Comparison of ENCODE assay signal across 8 cellular contexts in the genomic region with DNA sequence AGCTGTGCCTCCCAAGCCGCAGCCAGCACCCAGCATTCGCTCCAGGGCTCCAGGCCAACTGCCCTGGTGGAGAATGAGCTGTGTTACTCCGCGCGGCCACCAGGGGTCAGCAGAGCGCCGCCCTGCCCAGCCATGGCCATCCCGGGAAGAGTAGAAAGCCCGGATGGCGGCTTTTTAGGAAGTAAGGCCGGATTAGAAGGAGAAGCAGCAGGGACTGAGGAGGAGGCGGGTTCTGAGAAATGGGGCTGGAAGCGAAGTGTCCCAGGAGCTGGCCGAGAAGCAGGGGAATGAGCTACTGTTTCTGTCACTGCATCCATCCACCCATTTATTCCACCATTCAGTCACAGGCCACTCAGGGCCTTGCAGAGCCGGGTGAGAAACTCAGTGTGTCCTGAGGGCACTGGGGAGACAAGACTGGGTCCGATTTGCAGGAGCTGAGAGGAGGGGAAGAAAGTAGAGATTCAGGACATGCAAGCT. TPM values are rescaled to one million over a fixed set of nuclear protein-coding genes. Genes with fewer than 3 reads are reported as not detected.
DNase-seq lines count a peak whose midpoint lies in the region; ATAC-seq and TF ChIP-seq lines count a peak whose summit lies in the region.

No MANE protein-coding gene starts in this region.

- H2AFZ ChIP-seq in mesenchymal stem cell (ENCODE audit: low read depth, low read length), result peak overlapping the region; percentile 86

- no peak overlapping the region for H2AK5ac ChIP-seq in mesenchymal stem cell (ENCODE audit: low read length, severe bottlenecking)

- H3K9me3 Mint-ChIP-seq in activated CD4-positive, alpha-beta memory T cell treated with anti-CD3 and anti-CD28 coated beads for 36 hours, result no peaks in the 10 kb centered on the region

- WGBS in mesenchymal stem cell, result 9% methylated on average over 14 of the region's 16 CpGs

- no peak overlapping the region for H2BK120ac ChIP-seq in mesenchymal stem cell (ENCODE audit: low read depth, low read length)

- H3K9me3 ChIP-seq in BE2C, result no peaks in the 10 kb centered on the region
- H3K9me3 ChIP-seq in mesenchymal stem cell (ENCODE audit: control insufficient read depth, low read length), result no peaks in the 10 kb centered on the region

- H3K4me2 ChIP-seq in mesenchymal stem cell (ENCODE audit: low read length, poor library complexity, severe bottlenecking), result no peak overlapping the region

- H3K79me1 ChIP-seq in mesenchymal stem cell (replicated peaks; ENCODE audit: low read length, poor library complexity, severe bottlenecking), result no peaks in the 10 kb centered on the region

- peak overlapping the region in 1 of 2 experiments; percentile 69 for H2BK12ac ChIP-seq in mesenchymal stem cell (ENCODE audit: low read length in 2 of 2)

- no peaks in the 10 kb centered on the region for H3K36me3 ChIP-seq in BE2C
- no peaks in the 10 kb centered on the region for H3K36me3 ChIP-seq in mesenchymal stem cell (ENCODE audit: control insufficient read depth in 1 of 2, insufficient read depth in 2 of 2, low read depth in 1 of 2, low read length in 2 of 2)

- H3K4me1 Mint-ChIP-seq in activated CD4-positive, alpha-beta memory T cell treated with anti-CD3 and anti-CD28 coated beads for 36 hours (ENCODE audit: low read depth), result peaks cover 10% of the 10 kb centered on the region

- peaks cover 4% of the 10 kb centered on the region for H3K27me3 Mint-ChIP-seq in activated CD4-positive, alpha-beta memory T cell treated with anti-CD3 and anti-CD28 coated beads for 36 hours

- no peak overlapping the region for H2BK5ac ChIP-seq in mesenchymal stem cell (ENCODE audit: low read depth, low read length, poor library complexity, severe bottlenecking)

- H2BK15ac ChIP-seq in mesenchymal stem cell (ENCODE audit: low read depth, poor library complexity, severe bottlenecking), result no peak overlapping the region

- no peak overlapping the region for H3K4me3 ChIP-seq in BE2C (ENCODE audit: low read depth, low read length)
- H3K4me3 ChIP-seq in mesenchymal stem cell (ENCODE audit: insufficient read depth in 1 of 2, low read depth in 1 of 2, low read length in 2 of 2), result peak overlapping the region in 1 of 2 experiments; percentile 57

- no peak overlapping the region for H3K4me3 Mint-ChIP-seq in activated CD4-positive, alpha-beta memory T cell treated with anti-CD3 and anti-CD28 coated beads for 36 hours

- POLR2A ChIA-PET in activated CD4-positive, alpha-beta memory T cell treated with anti-CD3 and anti-CD28 coated beads for 36 hours (lab: Charles Lee), result interaction anchor here (0.6 to 1.6 kb wide), 2 partner anchors 231 to 422 kb away, joined by 4 to 5 read pairs; no protein-coding TSS in a partner anchor

- H3K27me3 ChIP-seq in BE2C (no peaks in the 10 kb centered on the region), mesenchymal stem cell (ENCODE audit: control insufficient read depth in 1 of 2, insufficient read depth in 1 of 2, low read length in 2 of 2) (peaks cover 0 to 3% of the 10 kb centered on the region in 2 experiments)

- no peak overlapping the region for H3K18ac ChIP-seq in mesenchymal stem cell (ENCODE audit: low read depth in 1 of 2, low read length in 2 of 2)

- ATAC-seq in GM19023 (IDR thresholded peaks at IDR 0.05; ENCODE audit: unreplicated experiment), result no peak

- no peak overlapping the region for H3K23ac ChIP-seq in mesenchymal stem cell (ENCODE audit: low read length in 2 of 2)

- intact Hi-C loops in activated CD4-positive, alpha-beta memory T cell treated with anti-CD3 and anti-CD28 coated beads for 36 hours (cut with micrococcal nuclease), result no loop called here

- no peak overlapping the region for H4K91ac ChIP-seq in mesenchymal stem cell (ENCODE audit: low read length)

- no peak overlapping the region for H3K14ac ChIP-seq in mesenchymal stem cell (ENCODE audit: low read length in 2 of 2)

- H3K27ac Mint-ChIP-seq in activated CD4-positive, alpha-beta memory T cell treated with anti-CD3 and anti-CD28 coated beads for 36 hours, result no peak overlapping the region

- DNase-seq in BE2C (peak; percentile 83), H4 (ENCODE audit: low spot score) (peak; percentile 78), NCI-H524 treated with DMSO at 0.1 percent for 48 hours (lab: John Stamatoyannopoulos, UW) (peak; percentile 26), ecto neural progenitor cell (ENCODE audit: low spot score) (peak; percentile 90), mesenchymal stem cell (peak; percentile 72)
- DNase-seq in activated CD4-positive, alpha-beta memory T cell treated with anti-CD3 and anti-CD28 coated beads for 36 hours, result peak; percentile 77
- peak; percentile 33 to 35 for DNase-seq in stimulated activated CD8-positive, alpha-beta memory T cell treated with anti-CD3 and anti-CD28 coated beads, Interleukin-2, amount 100 ng/mL, for 1 hour (ENCODE audit: low read depth in 2 of 2)

- no peak overlapping the region for H3K27ac ChIP-seq in mesenchymal stem cell (ENCODE audit: low read length, poor library complexity, severe bottlenecking)

- H3K36me3 Mint-ChIP-seq in activated CD4-positive, alpha-beta memory T cell treated with anti-CD3 and anti-CD28 coated beads for 36 hours, result no peaks in the 10 kb centered on the region

- CTCF ChIA-PET in activated CD4-positive, alpha-beta memory T cell treated with anti-CD3 and anti-CD28 coated beads for 36 hours (lab: Charles Lee), result interaction anchor here (0.6 to 3.2 kb wide), 82 partner anchors 9 to 730 kb away, joined by 3 to 54 read pairs (median 5); a partner anchor contains a TSS

- H3K9ac ChIP-seq in mesenchymal stem cell (ENCODE audit: low read length), result peak overlapping the region; percentile 57

- H3K4me1 ChIP-seq in BE2C (no peaks in the 10 kb centered on the region), mesenchymal stem cell (ENCODE audit: control insufficient read depth, insufficient read depth, low read depth, low read length) (peaks cover 2% of the 10 kb centered on the region)

- no peak overlapping the region for H3K4ac ChIP-seq in mesenchymal stem cell (ENCODE audit: low read depth in 1 of 2, low read length in 2 of 2)

- peak overlapping the region; percentile 54 for H4K8ac ChIP-seq in mesenchymal stem cell (ENCODE audit: low read length)

- TF ChIP-seq CTCF in BE2C (IDR thresholded peaks at IDR 0.05; ENCODE audit: low read depth, low read length), result peak; percentile 95

RNA-seq across cellular contexts. Expression of a gene that starts 6.6 kb away (rescaled TPM):
- 1.4 TPM for polyA plus RNA-seq in BE2C (2012; ENCODE audit: insufficient read depth, insufficient read length, low read depth)
- 0.29 TPM in 1 of 2 replicates, not detected in the other for total RNA-seq in H4 (2014; rRNA removed; shearing (Covaris generic))
- total RNA-seq in activated CD4-positive, alpha-beta memory T cell treated with anti-CD3 and anti-CD28 coated beads for 36 hours, result not detected
- polyA plus RNA-seq in mesenchymal stem cell (2013, experiment 1 of 2), result 0.41 TPM
- 0.47 TPM for polyA plus RNA-seq in mesenchymal stem cell (2013, experiment 2 of 2)

RNA-seq across cellular contexts. Expression of a gene that starts 35.3 kb away (rescaled TPM):
- polyA plus RNA-seq in BE2C (2012; ENCODE audit: insufficient read depth, insufficient read length, low read depth), result 137 TPM
- 33.7 and 35.8 TPM in 2 replicates for total RNA-seq in H4 (2014; rRNA removed; shearing (Covaris generic))
- total RNA-seq in activated CD4-positive, alpha-beta memory T cell treated with anti-CD3 and anti-CD28 coated beads for 36 hours, result 10 to 100 TPM; 62.8 to 69.8 TPM
- polyA plus RNA-seq in mesenchymal stem cell (2013, experiment 1 of 2), result 28.2 TPM
- 28.5 TPM for polyA plus RNA-seq in mesenchymal stem cell (2013, experiment 2 of 2)

Comparison
In these comparisons a context has a peak if more than half of its experiments do, and no peak if none do; other contexts are left out.
1. DNase-seq: peak in every context shown above with its lines; median percentile 90 in ecto neural progenitor cell; 83 in BE2C; 78 in H4; 77 in activated CD4-positive, alpha-beta memory T cell treated with anti-CD3 and anti-CD28 coated beads for 36 hours; 72 in mesenchymal stem cell; 34 in stimulated activated CD8-positive, alpha-beta memory T cell treated with anti-CD3 and anti-CD28 coated beads, Interleukin-2, amount 100 ng/mL, for 1 hour; 26 in NCI-H524 treated with DMSO at 0.1 percent for 48 hours.